12 cellular contexts compared by ENCODE assay signal in genomic region chr10:86999976-87000375, GRCh38. TPM values are rescaled to one million over a fixed set of nuclear protein-coding genes. Genes with fewer than 3 reads are reported as not detected.
"Had no signal": no experiment of that assay in that cellular context is flagged by ENCODE, and none has a peak within 500 bp of the region (broad histone marks: within the 10 kb centered on the region; RNA-seq: fewer than 3 reads in every experiment).

No MANE protein-coding gene starts in this region.

RNA-seq across cellular contexts. Expression of gene FAM25A, which starts 20.1 kb away (rescaled TPM):
- total RNA-seq: activated CD4-positive, alpha-beta T cell treated with anti-CD3 and anti-CD28 coated beads for 36 hours; activated CD4-positive, alpha-beta T cell treated with anti-CD3 and anti-CD28 coated beads, Interleukin-2, amount 10 ng/mL, durations not matched to agents 7 days and 5 days; activated CD8-positive, alpha-beta T cell treated with anti-CD3 and anti-CD28 coated beads, Interleukin-2, amount 10 ng/mL, durations not matched to agents 7 days and 5 days; activated naive CD8-positive, alpha-beta T cell treated with anti-CD3 and anti-CD28 coated beads, Interleukin-2, amount 10 ng/mL, durations not matched to agents 7 days and 5 days; activated T-helper 2 cell treated with anti-CD3 and anti-CD28 coated beads, Interferon-gamma antibody, Interleukin-2, Interleukin-4, amounts not matched to agents 10 μg/mL and 5 μg/mL and 100 μg/mL, durations not matched to agents 14 hours and 24 hours and 36 hours; ascending aorta; cardiac muscle cell; chondrocyte; colonic mucosa; Peyer's patch; WTC11 had no signal
- polyA plus RNA-seq: adipose tissue, cardiac muscle cell had no signal

RNA-seq across cellular contexts. Expression of gene ADIRF, which starts 31.7 kb away (rescaled TPM):
- total RNA-seq: activated CD4-positive, alpha-beta T cell treated with anti-CD3 and anti-CD28 coated beads for 36 hours; activated CD4-positive, alpha-beta T cell treated with anti-CD3 and anti-CD28 coated beads, Interleukin-2, amount 10 ng/mL, durations not matched to agents 7 days and 5 days; activated CD8-positive, alpha-beta T cell treated with anti-CD3 and anti-CD28 coated beads, Interleukin-2, amount 10 ng/mL, durations not matched to agents 7 days and 5 days; activated naive CD8-positive, alpha-beta T cell treated with anti-CD3 and anti-CD28 coated beads, Interleukin-2, amount 10 ng/mL, durations not matched to agents 7 days and 5 days; activated T-helper 2 cell treated with anti-CD3 and anti-CD28 coated beads, Interferon-gamma antibody, Interleukin-2, Interleukin-4, amounts not matched to agents 10 μg/mL and 5 μg/mL and 100 μg/mL, durations not matched to agents 14 hours and 24 hours and 36 hours; cardiac muscle cell had no signal

RNA-seq across cellular contexts. Expression of gene SNCG, which starts 41.6 kb away (rescaled TPM):
- total RNA-seq: activated CD4-positive, alpha-beta T cell treated with anti-CD3 and anti-CD28 coated beads for 36 hours; activated CD4-positive, alpha-beta T cell treated with anti-CD3 and anti-CD28 coated beads, Interleukin-2, amount 10 ng/mL, durations not matched to agents 7 days and 5 days; activated CD8-positive, alpha-beta T cell treated with anti-CD3 and anti-CD28 coated beads, Interleukin-2, amount 10 ng/mL, durations not matched to agents 7 days and 5 days; activated naive CD8-positive, alpha-beta T cell treated with anti-CD3 and anti-CD28 coated beads, Interleukin-2, amount 10 ng/mL, durations not matched to agents 7 days and 5 days; activated T-helper 2 cell treated with anti-CD3 and anti-CD28 coated beads, Interferon-gamma antibody, Interleukin-2, Interleukin-4, amounts not matched to agents 10 μg/mL and 5 μg/mL and 100 μg/mL, durations not matched to agents 14 hours and 24 hours and 36 hours had no signal

RNA-seq across cellular contexts. Expression of gene MMRN2, which starts 42.6 kb away (rescaled TPM):
- total RNA-seq: activated CD4-positive, alpha-beta T cell treated with anti-CD3 and anti-CD28 coated beads for 36 hours; activated CD4-positive, alpha-beta T cell treated with anti-CD3 and anti-CD28 coated beads, Interleukin-2, amount 10 ng/mL, durations not matched to agents 7 days and 5 days; activated CD8-positive, alpha-beta T cell treated with anti-CD3 and anti-CD28 coated beads, Interleukin-2, amount 10 ng/mL, durations not matched to agents 7 days and 5 days; activated naive CD8-positive, alpha-beta T cell treated with anti-CD3 and anti-CD28 coated beads, Interleukin-2, amount 10 ng/mL, durations not matched to agents 7 days and 5 days; activated T-helper 2 cell treated with anti-CD3 and anti-CD28 coated beads, Interferon-gamma antibody, Interleukin-2, Interleukin-4, amounts not matched to agents 10 μg/mL and 5 μg/mL and 100 μg/mL, durations not matched to agents 14 hours and 24 hours and 36 hours had no signal
